ENCODE assay signal across 8 cellular contexts in genomic region chr19:50050406-50051223, GRCh38. TPM values are rescaled to one million over a fixed set of nuclear protein-coding genes. Genes with fewer than 3 reads are reported as not detected.
A peak's percentile ranks its signal among the peaks of the same experiment; 100 is the strongest.
DNase-seq lines count a peak whose midpoint lies in the region; ATAC-seq and TF ChIP-seq lines count a peak whose summit lies in the region.

No MANE protein-coding gene starts in this region.

- no peak for TF ChIP-seq RAD21 in SK-N-SH (IDR thresholded peaks at IDR 0.05; ENCODE audit: low read length)

- no peak overlapping the region for H3K4ac ChIP-seq in trophoblast cell (ENCODE audit: low read depth, low read length)

- TF ChIP-seq CTCF in SK-N-SH (IDR thresholded peaks at IDR 0.05), result no peak

- H4K12ac ChIP-seq in trophoblast cell (ENCODE audit: low read depth, low read length), result no peak overlapping the region

- H3K27me3 ChIP-seq in SK-N-SH (ENCODE audit: insufficient read depth) (no peaks in the 10 kb centered on the region), trophoblast cell (ENCODE audit: insufficient read depth, low read length) (no peaks in the 10 kb centered on the region), thymus (ENCODE audit: control insufficient read depth, insufficient read depth) (no peaks in the 10 kb centered on the region)

- peaks cover 12% of the 10 kb centered on the region for H3K4me1 Mint-ChIP-seq in activated naive CD8-positive, alpha-beta T cell (ENCODE audit: low read depth)

- TF ChIP-seq EP300 in SK-N-SH (IDR thresholded peaks at IDR 0.05; ENCODE audit: borderline replicate concordance in 1 of 2, low read depth in 1 of 2, low read length in 1 of 2), result no peak

- H3K27ac ChIP-seq in SK-N-SH (ENCODE audit: low read depth in 2 of 2, low read length in 1 of 2) (peak overlapping the region; percentile 67 to 68; a peak in 3 of 4 replicates), trophoblast cell (ENCODE audit: low read depth, low read length) (no peak overlapping the region), thymus (ENCODE audit: low read depth) (no peak overlapping the region)

- H3K79me2 ChIP-seq in SK-N-SH (ENCODE audit: insufficient read depth), result no peaks in the 10 kb centered on the region
- no peaks in the 10 kb centered on the region for H3K79me2 ChIP-seq in trophoblast cell (ENCODE audit: control insufficient read depth, insufficient read depth, low read length, poor library complexity)

- no peak overlapping the region for H2BK12ac ChIP-seq in trophoblast cell (ENCODE audit: low read length)

- no peaks in the 10 kb centered on the region for H3K79me1 ChIP-seq in trophoblast cell (ENCODE audit: low read length)

- H3K27me3 Mint-ChIP-seq in activated naive CD8-positive, alpha-beta T cell, result peaks cover 2% of the 10 kb centered on the region

- no peak overlapping the region for H3K14ac ChIP-seq in trophoblast cell (ENCODE audit: low read length)

- peak overlapping the region; percentile 16 for H3K27ac Mint-ChIP-seq in activated naive CD8-positive, alpha-beta T cell

- H3K4me3 ChIP-seq in SK-N-SH (ENCODE audit: low read depth in 2 of 2, low read length in 1 of 2), result peak overlapping the region; percentile 69 to 74
- H3K4me3 ChIP-seq in trophoblast cell (ENCODE audit: low read depth, low read length), result peak overlapping the region; percentile 47
- peak overlapping the region; percentile 49 for H3K4me3 ChIP-seq in thymus (ENCODE audit: low read length)

- no peaks in the 10 kb centered on the region for H3F3A ChIP-seq in SK-N-SH (replicated peaks; ENCODE audit: insufficient read depth)

- H3K4me3 Mint-ChIP-seq in activated naive CD8-positive, alpha-beta T cell, result peak overlapping the region; percentile 87

- CTCF ChIA-PET in SK-N-SH (lab: Yijun Ruan, JAX), result interaction anchor here (1.2 kb wide), 2 partner anchors 10 to 85 kb away, joined by 3 read pairs; no protein-coding TSS in a partner anchor

- no peak overlapping the region for H2BK5ac ChIP-seq in trophoblast cell (ENCODE audit: low read depth, low read length, poor library complexity)

- POLR2A ChIA-PET in SK-N-SH (lab: Yijun Ruan, JAX), result interaction anchor here (0.6 kb wide), 1 partner anchor 13 kb away, joined by 3 read pairs; no protein-coding TSS in a partner anchor

- H3K9me3 Mint-ChIP-seq in activated naive CD8-positive, alpha-beta T cell (ENCODE audit: low read depth), result no peaks in the 10 kb centered on the region

- peak overlapping the region; percentile 62 for H3K9ac ChIP-seq in SK-N-SH
- H3K9ac ChIP-seq in trophoblast cell (ENCODE audit: low read length), result no peak overlapping the region

- H3K23ac ChIP-seq in trophoblast cell (ENCODE audit: low read length), result no peak overlapping the region

- no peak overlapping the region for H2BK120ac ChIP-seq in trophoblast cell (ENCODE audit: insufficient read depth, low read length, poor library complexity)

- DNase-seq in COLO829 (ENCODE audit: low spot score) (peak; percentile 82), LHCN-M2 (ENCODE audit: low read depth) (peak; percentile 40), SK-N-SH (peak; percentile 86), Right ventricle myocardium superior (peak; percentile 93), trophoblast cell (peak; percentile 92 to 97)

- peaks cover 17% of the 10 kb centered on the region for H3K36me3 Mint-ChIP-seq in activated naive CD8-positive, alpha-beta T cell

- peak overlapping the region; percentile 89 for H2AFZ ChIP-seq in SK-N-SH (ENCODE audit: low read depth)
- H2AFZ ChIP-seq in trophoblast cell (ENCODE audit: insufficient read depth, low read length, poor library complexity), result no peak overlapping the region

- H3K4me2 ChIP-seq in SK-N-SH (peak overlapping the region; percentile 97), trophoblast cell (ENCODE audit: low read length) (peak overlapping the region; percentile 75)

- no peak overlapping the region for H2AK5ac ChIP-seq in trophoblast cell (ENCODE audit: low read length)

- H4K91ac ChIP-seq in trophoblast cell (ENCODE audit: low read depth, low read length), result no peak overlapping the region

- 5% methylated on average over 23 of the region's 51 CpGs for WGBS in SK-N-SH (ENCODE audit: low lambda C conversion rate)
- WGBS in trophoblast cell (ENCODE audit: extremely low coverage, insufficient coverage, insufficient read length), result no CpG with 5 or more reads among the region's 51 CpGs
- WGBS in thymus, result 3% methylated on average over 51 of the region's 51 CpGs

- peaks cover 22 to 24% of the 10 kb centered on the region in 2 experiments for H3K36me3 ChIP-seq in SK-N-SH (replicated peaks in 1 of 2; ENCODE audit: control insufficient read depth in 1 of 2, insufficient read depth in 2 of 2, low read length in 1 of 2)
- peaks cover 16 to 21% of the 10 kb centered on the region in 2 experiments for H3K36me3 ChIP-seq in trophoblast cell (ENCODE audit: control insufficient read depth in 1 of 2, insufficient read depth in 2 of 2, low read length in 2 of 2)
- H3K36me3 ChIP-seq in thymus (ENCODE audit: control insufficient read depth, insufficient read depth), result peaks cover 12% of the 10 kb centered on the region

- H3K18ac ChIP-seq in trophoblast cell (ENCODE audit: low read length), result no peak overlapping the region

- H3K9me3 ChIP-seq in SK-N-SH (peaks cover 4% of the 10 kb centered on the region; the same call in 1 of the 2 replicates), trophoblast cell (ENCODE audit: insufficient read depth, low read depth, low read length) (peaks cover 30% of the 10 kb centered on the region), thymus (ENCODE audit: control insufficient read depth) (peaks cover 3% of the 10 kb centered on the region)

- ATAC-seq in Right ventricle myocardium superior (ENCODE audit: poor library complexity), result peak; percentile 96
- no peak for ATAC-seq in HG03095 (IDR thresholded peaks at IDR 0.05; ENCODE audit: unreplicated experiment)

- no peaks in the 10 kb centered on the region for H3K9me2 ChIP-seq in SK-N-SH

- H3K4me1 ChIP-seq in SK-N-SH (ENCODE audit: control insufficient read depth in 1 of 2, insufficient read depth in 2 of 2, low read depth in 1 of 2, low read length in 1 of 2) (peaks cover 0 to 8% of the 10 kb centered on the region in 2 experiments; a peak in 1 of 4 replicates), trophoblast cell (ENCODE audit: control insufficient read depth in 1 of 2, insufficient read depth in 2 of 2, low read length in 2 of 2) (no peaks in the 10 kb centered on the region), thymus (ENCODE audit: control insufficient read depth, insufficient read depth, low read length) (no peaks in the 10 kb centered on the region)

- intact Hi-C loops in Right ventricle myocardium superior (cut with DNase I), result no loop called here

- no peaks in the 10 kb centered on the region for H4K20me1 ChIP-seq in SK-N-SH (ENCODE audit: insufficient read depth)

- no peak overlapping the region for H4K8ac ChIP-seq in trophoblast cell (ENCODE audit: low read depth, low read length)

TF ChIP-seq in SK-N-SH, 30 proteins besides CTCF, POLR2A, EP300 and RAD21 (continues in another document):
- no peak for TF ChIP-seq YY1 (IDR thresholded peaks at IDR 0.05; ENCODE audit: low read depth)
- peak; percentile 62 for TF ChIP-seq SIN3A (IDR thresholded peaks at IDR 0.05; ENCODE audit: borderline replicate concordance, low read depth, low read length)
- peak; percentile 91 for TF ChIP-seq MXI1 (IDR thresholded peaks at IDR 0.05; ENCODE audit: low read depth, low read length)
- TF ChIP-seq SMC3 (IDR thresholded peaks at IDR 0.05; ENCODE audit: low read depth, low read length), result no peak
- no peak for TF ChIP-seq FOSL2 (IDR thresholded peaks at IDR 0.05; ENCODE audit: borderline replicate concordance, low read depth)
- TF ChIP-seq REST (IDR thresholded peaks at IDR 0.05; ENCODE audit: low read depth, low read length), result no peak
- no peak for TF ChIP-seq TCF12 (IDR thresholded peaks at IDR 0.05)
- TF ChIP-seq MAX (IDR thresholded peaks at IDR 0.05; ENCODE audit: low read depth), result peak; percentile 64

RNA-seq across cellular contexts. Expression of gene ZNF473, which starts 24.8 kb away (rescaled TPM):
- total RNA-seq in LHCN-M2 (2014; rRNA removed) (11.2 and 12.0 TPM in 2 replicates), Right ventricle myocardium superior (3.7 TPM)
- polyA plus RNA-seq in LHCN-M2 (2012), result 3.6 TPM
- polyA plus RNA-seq in SK-N-SH (2012; rRNA removed) (5.4 and 5.9 TPM in 2 replicates), thymus (2.5 TPM)
- polyA plus RNA-seq in SK-N-SH (2012; cell fraction: cytosol; rRNA removed), result 3.7 and 4.7 TPM in 2 replicates
- 8.2 and 10.7 TPM in 2 replicates for polyA plus RNA-seq in SK-N-SH (2012; cell fraction: nucleus; rRNA removed)
- polyA plus RNA-seq in trophoblast cell (2013), result 7.5 and 8.0 TPM in 2 replicates

RNA-seq across cellular contexts. Expression of gene VRK3, which starts 25.4 kb away (rescaled TPM):
- total RNA-seq in LHCN-M2 (2014; rRNA removed) (12.9 and 20.5 TPM in 2 replicates), Right ventricle myocardium superior (22.2 TPM)
- 30.1 TPM for polyA plus RNA-seq in LHCN-M2 (2012)
- polyA plus RNA-seq in SK-N-SH (2012; rRNA removed) (30.3 and 33.5 TPM in 2 replicates), thymus (27.2 TPM)
- polyA plus RNA-seq in SK-N-SH (2012; cell fraction: cytosol; rRNA removed), result 19.0 and 25.2 TPM in 2 replicates
- polyA plus RNA-seq in SK-N-SH (2012; cell fraction: nucleus; rRNA removed), result 51.7 and 57.8 TPM in 2 replicates
- polyA plus RNA-seq in trophoblast cell (2013), result 33.5 and 35.8 TPM in 2 replicates

Comparison
In these comparisons a context has a peak if more than half of its experiments do, and no peak if none do; other contexts are left out.
1. DNase-seq: peak in every context shown above with its lines; median percentile 94 in trophoblast cell; 93 in Right ventricle myocardium superior; 86 in SK-N-SH; 82 in COLO829; 40 in LHCN-M2.
2. H3K27ac ChIP-seq: peak in SK-N-SH (2 of 2); none in trophoblast cell (single experiment) and thymus (single experiment).
3. Peak in every context shown above with its lines, with median percentiles within 50 percentile points of each other: H3K4me3 ChIP-seq.